Comparison of ENCODE assay signal across 1 cellular context in the genomic region with DNA sequence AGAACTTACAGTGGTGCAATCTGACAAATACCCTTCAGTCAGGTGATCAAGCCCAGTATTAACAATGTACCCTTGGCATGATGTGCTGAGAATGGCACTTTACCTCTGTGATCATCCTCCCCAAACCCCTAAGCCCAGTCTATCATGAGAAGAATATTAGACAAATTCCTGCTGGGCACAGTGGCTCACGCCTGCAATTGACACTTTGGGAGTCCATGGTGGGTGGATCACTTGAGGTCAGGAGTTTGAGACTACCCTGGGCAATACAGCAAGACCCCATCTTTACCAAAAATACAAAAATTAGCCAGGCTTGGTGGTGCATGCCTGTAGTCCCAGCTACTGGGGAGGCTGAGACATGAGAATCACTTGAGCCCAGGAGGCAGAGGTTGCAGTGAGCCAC.
TF ChIP-seq lines count a peak whose summit lies in the region.

No MANE protein-coding gene starts in this region.

TF ChIP-seq in GM23338, 12 proteins besides CTCF, POLR2A, EP300 and RAD21 (continued from another document):
- TF ChIP-seq, protein P1, sequence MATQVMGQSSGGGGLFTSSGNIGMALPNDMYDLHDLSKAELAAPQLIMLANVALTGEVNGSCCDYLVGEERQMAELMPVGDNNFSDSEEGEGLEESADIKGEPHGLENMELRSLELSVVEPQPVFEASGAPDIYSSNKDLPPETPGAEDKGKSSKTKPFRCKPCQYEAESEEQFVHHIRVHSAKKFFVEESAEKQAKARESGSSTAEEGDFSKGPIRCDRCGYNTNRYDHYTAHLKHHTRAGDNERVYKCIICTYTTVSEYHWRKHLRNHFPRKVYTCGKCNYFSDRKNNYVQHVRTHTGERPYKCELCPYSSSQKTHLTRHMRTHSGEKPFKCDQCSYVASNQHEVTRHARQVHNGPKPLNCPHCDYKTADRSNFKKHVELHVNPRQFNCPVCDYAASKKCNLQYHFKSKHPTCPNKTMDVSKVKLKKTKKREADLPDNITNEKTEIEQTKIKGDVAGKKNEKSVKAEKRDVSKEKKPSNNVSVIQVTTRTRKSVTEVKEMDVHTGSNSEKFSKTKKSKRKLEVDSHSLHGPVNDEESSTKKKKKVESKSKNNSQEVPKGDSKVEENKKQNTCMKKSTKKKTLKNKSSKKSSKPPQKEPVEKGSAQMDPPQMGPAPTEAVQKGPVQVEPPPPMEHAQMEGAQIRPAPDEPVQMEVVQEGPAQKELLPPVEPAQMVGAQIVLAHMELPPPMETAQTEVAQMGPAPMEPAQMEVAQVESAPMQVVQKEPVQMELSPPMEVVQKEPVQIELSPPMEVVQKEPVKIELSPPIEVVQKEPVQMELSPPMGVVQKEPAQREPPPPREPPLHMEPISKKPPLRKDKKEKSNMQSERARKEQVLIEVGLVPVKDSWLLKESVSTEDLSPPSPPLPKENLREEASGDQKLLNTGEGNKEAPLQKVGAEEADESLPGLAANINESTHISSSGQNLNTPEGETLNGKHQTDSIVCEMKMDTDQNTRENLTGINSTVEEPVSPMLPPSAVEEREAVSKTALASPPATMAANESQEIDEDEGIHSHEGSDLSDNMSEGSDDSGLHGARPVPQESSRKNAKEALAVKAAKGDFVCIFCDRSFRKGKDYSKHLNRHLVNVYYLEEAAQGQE (IDR thresholded peaks at IDR 0.05; ENCODE audit: unreplicated experiment), result no peak
- no peak for TF ChIP-seq ZNF114 (CRISPR knock-in tag; IDR thresholded peaks at IDR 0.05)
- TF ChIP-seq, protein P2, sequence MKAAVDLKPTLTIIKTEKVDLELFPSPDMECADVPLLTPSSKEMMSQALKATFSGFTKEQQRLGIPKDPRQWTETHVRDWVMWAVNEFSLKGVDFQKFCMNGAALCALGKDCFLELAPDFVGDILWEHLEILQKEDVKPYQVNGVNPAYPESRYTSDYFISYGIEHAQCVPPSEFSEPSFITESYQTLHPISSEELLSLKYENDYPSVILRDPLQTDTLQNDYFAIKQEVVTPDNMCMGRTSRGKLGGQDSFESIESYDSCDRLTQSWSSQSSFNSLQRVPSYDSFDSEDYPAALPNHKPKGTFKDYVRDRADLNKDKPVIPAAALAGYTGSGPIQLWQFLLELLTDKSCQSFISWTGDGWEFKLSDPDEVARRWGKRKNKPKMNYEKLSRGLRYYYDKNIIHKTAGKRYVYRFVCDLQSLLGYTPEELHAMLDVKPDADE (IDR thresholded peaks at IDR 0.05), result no peak
